In the genomic region with DNA sequence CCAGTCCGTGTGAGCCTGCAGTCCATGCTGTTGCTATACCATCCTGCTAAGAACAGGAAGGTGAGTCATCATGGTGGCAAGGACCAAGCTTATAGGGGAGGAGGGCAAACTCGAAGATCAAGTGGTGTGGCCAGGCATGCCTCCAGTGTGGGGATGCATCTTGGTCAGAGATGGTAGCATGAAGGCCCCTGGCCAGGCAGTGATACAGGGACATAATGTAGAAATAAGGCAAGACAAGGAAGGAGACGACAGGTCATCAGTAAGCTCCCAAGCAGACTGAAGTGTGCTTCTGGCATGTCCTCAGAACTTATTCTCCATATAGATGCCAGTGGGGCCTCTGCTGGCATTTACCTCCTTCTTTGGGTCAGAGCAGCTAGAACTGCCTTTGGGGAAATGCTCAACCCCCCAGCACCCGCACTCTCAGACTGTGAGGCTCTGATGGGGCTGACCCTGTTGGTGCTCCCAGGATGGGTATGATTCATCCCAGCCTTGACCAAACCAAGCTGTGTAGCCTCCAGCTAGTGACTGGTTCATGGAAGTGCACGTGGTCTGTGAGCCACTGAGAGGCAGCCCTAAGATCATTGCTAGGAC, we compare ENCODE assay signal across 9 cellular contexts. TPM values are rescaled to one million over a fixed set of nuclear protein-coding genes. Genes with fewer than 3 reads are reported as not detected.
DNase-seq lines count a peak whose midpoint lies in the region; ATAC-seq and TF ChIP-seq lines count a peak whose summit lies in the region.
"Had no signal": no experiment of that assay in that cellular context is flagged by ENCODE, and none has a peak within 500 bp of the region (broad histone marks: within the 10 kb centered on the region; RNA-seq: fewer than 3 reads in every experiment).

No MANE protein-coding gene starts in this region.

- intact Hi-C loops in gastrocnemius medialis (cut with DNase I; ENCODE audit: low total_unique reads) = loop anchor here (10.0 kb wide), 1 partner anchor 123 kb away; no protein-coding TSS in a partner anchor

- peak overlapping the region; percentile 66 to 81 (median 70) for H3K27ac ChIP-seq in gastrocnemius medialis

- TF ChIP-seq POLR2A in gastrocnemius medialis (IDR thresholded peaks at IDR 0.05) = no peak

- H3K4me3 ChIP-seq in gastrocnemius medialis = no peak overlapping the region

- peak; percentile 75 for DNase-seq in H4 (ENCODE audit: low spot score)
- DNase-seq in NOMO-1 treated with dmso at 0.1 percent for 144 hours (lab: John Stamatoyannopoulos, UW; ENCODE audit: unreplicated experiment) = peak; percentile 1
- DNase-seq in cerebellar cortex (ENCODE audit: low spot score) = peak; percentile 52
- DNase-seq in gastrocnemius medialis = peak in 1 of 2 donors; percentile 25
- no peak for DNase-seq in effector CD8-positive, alpha-beta T cell (lab: John Stamatoyannopoulos, UW)
- no peak for DNase-seq in NCI-H69 (lab: John Stamatoyannopoulos, UW)
- DNase-seq: hypothalamus had no signal

- H3K9me3 ChIP-seq in gastrocnemius medialis = no peaks in the 10 kb centered on the region

- ATAC-seq in gastrocnemius medialis (peak; percentile 70 to 75), GM21423 (IDR thresholded peaks at IDR 0.05; ENCODE audit: unreplicated experiment) (no peak), HG03442 (IDR thresholded peaks at IDR 0.05; ENCODE audit: unreplicated experiment) (no peak)

- peaks cover 31 to 39% of the 10 kb centered on the region in 2 donors for H3K4me1 ChIP-seq in gastrocnemius medialis

- no peaks in the 10 kb centered on the region for H3K27me3 ChIP-seq in gastrocnemius medialis

- H3K36me3 ChIP-seq in gastrocnemius medialis = no peaks in the 10 kb centered on the region

- no peak for TF ChIP-seq CTCF in gastrocnemius medialis (IDR thresholded peaks at IDR 0.05 in 4 of 5, conservative IDR thresholded peaks at IDR 0.05 in 1 of 5)

- in situ Hi-C loops in gastrocnemius medialis (cut with MboI; ENCODE audit: low sequenced_read_pairs in 4 of 4) = no loop called here

RNA-seq across cellular contexts. Expression of a gene that starts 52.5 kb away (rescaled TPM):
- 0.12 TPM in 2 replicates for total RNA-seq in H4 (2014; rRNA removed; shearing (Covaris generic))
- total RNA-seq in gastrocnemius medialis = 1 to 10 TPM in 3 of 4 donors, under 1 TPM in 1; 0.31 to 2.9 (median 1.8) TPM

Comparison
In these comparisons a context has a peak if more than half of its experiments do, and no peak if none do; other contexts are left out.
1. DNase-seq: peak in H4 (single experiment), NOMO-1 treated with dmso at 0.1 percent for 144 hours (single experiment) and cerebellar cortex (single experiment); none in effector CD8-positive, alpha-beta T cell (single experiment) and NCI-H69 (single experiment).
2. ATAC-seq: peak in gastrocnemius medialis (2 of 2); none in GM21423 (single experiment) and HG03442 (single experiment).